In the genomic region with DNA sequence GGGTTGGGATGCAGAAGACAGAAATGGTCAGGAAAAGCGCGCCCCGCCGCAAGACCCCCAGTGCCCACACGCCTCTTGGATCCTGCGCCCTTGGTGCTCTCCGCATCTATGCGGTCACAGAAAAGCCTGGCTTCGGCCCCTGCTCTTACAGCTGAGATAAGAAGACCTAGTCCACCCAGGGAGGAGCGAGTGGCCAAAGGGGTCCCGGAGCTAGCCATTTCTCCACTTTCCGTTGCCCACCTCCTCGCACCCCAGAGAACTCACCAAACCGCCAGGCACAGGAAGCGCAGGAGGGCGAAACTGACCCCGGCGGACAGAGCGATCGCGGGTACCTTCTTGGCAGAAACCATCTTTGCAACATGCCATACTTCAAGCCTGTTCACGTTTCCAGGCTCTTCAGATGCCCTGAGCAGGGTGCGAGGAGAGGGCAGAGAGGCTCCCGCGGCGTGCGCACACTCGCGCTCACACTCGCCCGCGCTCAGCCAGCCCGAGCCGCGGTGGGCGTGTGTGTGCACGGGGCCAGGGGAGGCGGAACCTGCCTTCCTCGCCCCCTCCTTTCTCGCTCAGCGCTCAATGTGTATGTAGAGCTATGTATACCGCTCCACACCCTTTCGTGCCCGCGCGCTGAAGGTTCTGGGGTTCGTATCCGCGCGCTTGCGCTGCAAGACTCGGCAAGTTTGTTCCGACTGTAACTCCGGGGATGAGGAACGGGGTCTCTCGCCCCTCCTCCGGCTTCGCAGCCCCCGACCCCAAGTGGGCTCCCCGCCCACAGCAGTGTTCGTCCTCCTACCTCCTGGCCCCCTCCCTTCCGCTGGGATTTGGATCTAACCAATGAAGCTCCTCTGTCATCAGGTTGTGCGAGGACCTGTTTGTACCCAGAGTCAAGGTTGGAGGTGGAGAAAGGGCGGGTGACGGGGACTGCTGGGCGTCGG, we compare ENCODE assay signal across 11 cellular contexts. TPM values are rescaled to one million over a fixed set of nuclear protein-coding genes. Genes with fewer than 3 reads are reported as not detected.
DNase-seq lines count a peak whose midpoint lies in the region; ATAC-seq, FAIRE-seq and TF ChIP-seq lines count a peak whose summit lies in the region.
"Had no signal": no experiment of that assay in that cellular context is flagged by ENCODE, and none has a peak within 500 bp of the region (broad histone marks: within the 10 kb centered on the region; RNA-seq: fewer than 3 reads in every experiment).

A gene (minus strand): TSS at position 507 of the 932 bp plus-strand sequence. CDS start 157 bp downstream, at position 350.

- H3K9me3 ChIP-seq in GM12878 (replicated peaks; ENCODE audit: control insufficient read depth, insufficient read depth, low read length): no peaks in the 10 kb centered on the region
- no peaks in the 10 kb centered on the region for H3K9me3 ChIP-seq in kidney (ENCODE audit: control insufficient read depth in 1 of 2, low read length in 2 of 2)
- H3K9me3 ChIP-seq in tibial nerve: no peaks in the 10 kb centered on the region

- H3K27ac ChIP-seq in GM12878 (ENCODE audit: control insufficient read depth, insufficient read depth) (no peak within 1 kb of the TSS), kidney (ENCODE audit: low read depth in 2 of 2, low read length in 2 of 2) (no peak within 1 kb of the TSS), tibial nerve (no peak within 1 kb of the TSS)
- H3K27ac ChIP-seq: BLaER1 treated with 17β-estradiol and CSF1 and Interleukin-3, amounts not matched to agents 10 nM and 100 nM had no signal

- H3K79me2 ChIP-seq in GM12878 (ENCODE audit: control insufficient read depth, insufficient read depth, low read length): no peaks in the 10 kb centered on the region

- H3K36me3 Mint-ChIP-seq in activated CD4-positive, alpha-beta T cell treated with anti-CD3 and anti-CD28 coated beads for 36 hours (ENCODE audit: low read depth): no peaks in the 10 kb centered on the region

- H3K27me3 Mint-ChIP-seq in activated CD4-positive, alpha-beta T cell treated with anti-CD3 and anti-CD28 coated beads for 36 hours: peaks cover 42% of the 10 kb centered on the region

- no peaks in the 10 kb centered on the region for H3K9me3 Mint-ChIP-seq in activated CD4-positive, alpha-beta T cell treated with anti-CD3 and anti-CD28 coated beads for 36 hours (ENCODE audit: low read depth)

- FAIRE-seq in GM12878 (lab: Jason Lieb, UNC) (no peak), kidney (lab: Jason Lieb, UNC) (no peak)

- WGBS in GM12878 (ENCODE audit: insufficient coverage, insufficient replicate concordance, low lambda C conversion rate, missing lambda C conversion rate): 35% methylated on average over 49 of the region's 67 CpGs
- 2% methylated on average over 41 to 47 of the region's 67 CpGs for WGBS in tibial nerve, 2 donors

- no peak within 1 kb of the TSS for H3K9ac ChIP-seq in GM12878 (ENCODE audit: control insufficient read depth, insufficient read depth, low read length)
- H3K9ac ChIP-seq in kidney (ENCODE audit: low read length in 2 of 2): peak within 1 kb of the TSS in 1 of 2 donors; percentile 12
- H3K9ac ChIP-seq: BLaER1 treated with 17β-estradiol and CSF1 and Interleukin-3, amounts not matched to agents 10 nM and 100 nM had no signal

- H3K4me2 ChIP-seq in GM12878 (ENCODE audit: control insufficient read depth, insufficient read depth): peak within 1 kb of the TSS; percentile 1; the same call in 1 of the 2 replicates
- H3K4me2 ChIP-seq: BLaER1 treated with 17β-estradiol and CSF1 and Interleukin-3, amounts not matched to agents 10 nM and 100 nM had no signal

- TF ChIP-seq CTCF in GM12878 (IDR thresholded peaks at IDR 0.05 in 2 of 3, conservative IDR thresholded peaks at IDR 0.05 in 1 of 3; ENCODE audit: control insufficient read depth in 2 of 3, extremely low read depth in 1 of 3, insufficient read depth in 1 of 3, low read depth in 3 of 3, low read length in 3 of 3) (no peak), kidney (IDR thresholded peaks at IDR 0.05; ENCODE audit: borderline replicate concordance, extremely low read depth, insufficient read depth) (no peak), tibial nerve (IDR thresholded peaks at IDR 0.05) (no peak)

- peaks cover 12% of the 10 kb centered on the region for H3K4me1 Mint-ChIP-seq in activated CD4-positive, alpha-beta T cell treated with anti-CD3 and anti-CD28 coated beads for 36 hours

- peak within 1 kb of the TSS; percentile 15; the same call in 1 of the 2 replicates for H2AFZ ChIP-seq in GM12878 (ENCODE audit: control insufficient read depth, low read depth, low read length)

- H3K36me3 ChIP-seq in GM12878 (ENCODE audit: control insufficient read depth in 2 of 2, insufficient read depth in 2 of 2, low read length in 1 of 2) (no peaks in the 10 kb centered on the region), kidney (ENCODE audit: control insufficient read depth in 1 of 2, insufficient read depth in 2 of 2, low read length in 2 of 2) (no peaks in the 10 kb centered on the region), tibial nerve (no peaks in the 10 kb centered on the region)
- H3K36me3 ChIP-seq: BLaER1 treated with 17β-estradiol and CSF1 and Interleukin-3, amounts not matched to agents 10 nM and 100 nM had no signal

- H3K4me1 ChIP-seq in GM12878 (ENCODE audit: control insufficient read depth, insufficient read depth, low read length): no peaks in the 10 kb centered on the region
- no peaks in the 10 kb centered on the region for H3K4me1 ChIP-seq in kidney (ENCODE audit: control insufficient read depth in 1 of 2, insufficient read depth in 1 of 2, low read depth in 1 of 2, low read length in 2 of 2)
- peaks cover 0 to 21% (median 0%) of the 10 kb centered on the region in 4 donors for H3K4me1 ChIP-seq in tibial nerve
- H3K4me1 ChIP-seq: BLaER1 treated with 17β-estradiol and CSF1 and Interleukin-3, amounts not matched to agents 10 nM and 100 nM had no signal

- peak; percentile 12 for ATAC-seq in activated CD4-positive, alpha-beta T cell treated with anti-CD3 and anti-CD28 coated beads for 36 hours
- ATAC-seq in GM12878: peak; percentile 71
- no peak for ATAC-seq in HG02884 (IDR thresholded peaks at IDR 0.05; ENCODE audit: unreplicated experiment)
- no peak for ATAC-seq in GM21529 (IDR thresholded peaks at IDR 0.05; ENCODE audit: unreplicated experiment)

- SMC1A ChIA-PET in GM12878 (lab: Charles Lee; ENCODE audit: uncharacterized antibody, unreplicated experiment): interaction anchor here (1.3 to 15.2 kb wide), 8 partner anchors 13 to 60 kb away, joined by 3 to 132 read pairs (median 8); no protein-coding TSS in a partner anchor

- DNase-seq in activated CD4-positive, alpha-beta T cell treated with anti-CD3 and anti-CD28 coated beads for 36 hours: peak; percentile 7
- no peak for DNase-seq in activated CD4-positive, alpha-beta T cell treated with anti-CD3 and anti-CD28 coated beads for 1 hour
- DNase-seq in GM12878 (ENCODE audit: low read depth, low spot score) (no peak), kidney (peak; percentile 61), tibial nerve (ENCODE audit: low spot score in 2 of 2) (no peak), NCI-H187 (lab: John Stamatoyannopoulos, UW) (no peak)

- CTCF ChIA-PET in activated CD4-positive, alpha-beta T cell treated with anti-CD3 and anti-CD28 coated beads for 36 hours (lab: Charles Lee): no interaction called here
- CTCF ChIA-PET in GM12878 (lab: Yijun Ruan, JAX): interaction anchor here (1.2 to 1.5 kb wide), 3 partner anchors 12 to 129 kb away, joined by 3 to 4 read pairs (median 3); no protein-coding TSS in a partner anchor

- H3K27me3 ChIP-seq in GM12878 (replicated peaks in 1 of 2; ENCODE audit: control insufficient read depth in 2 of 2, insufficient read depth in 2 of 2, low read length in 1 of 2) (peaks cover 6 to 9% of the 10 kb centered on the region in 2 experiments), tibial nerve (peaks cover 0 to 34% of the 10 kb centered on the region in 2 donors)
- H3K27me3 ChIP-seq: BLaER1 treated with 17β-estradiol and CSF1 and Interleukin-3, amounts not matched to agents 10 nM and 100 nM had no signal

- TF ChIP-seq RAD21 in GM12878 (IDR thresholded peaks at IDR 0.05; ENCODE audit: insufficient read depth, low read depth, low read length): no peak

- RAD21 ChIA-PET in GM12878 (lab: Charles Lee; ENCODE audit: unreplicated experiment): interaction anchor here (0.9 to 3.0 kb wide), 7 partner anchors 11 to 56 kb away, joined by 3 to 14 read pairs (median 6); no protein-coding TSS in a partner anchor

- no peak within 1 kb of the TSS for H3K4me3 ChIP-seq in GM12878
- H3K4me3 ChIP-seq in kidney (ENCODE audit: low read length in 2 of 2): peak within 1 kb of the TSS; percentile 48 to 55
- H3K4me3 ChIP-seq in tibial nerve: peak within 1 kb of the TSS in 3 of 4 donors; percentile 7 to 37 (median 31)
- H3K4me3 ChIP-seq: BLaER1 treated with 17β-estradiol and CSF1 and Interleukin-3, amounts not matched to agents 10 nM and 100 nM had no signal

- no TSS peak for BruUV-seq in GM12878 (replicated peaks; lab: Mats Ljungman, UMichigan)

- intact Hi-C loops in activated CD4-positive, alpha-beta T cell treated with anti-CD3 and anti-CD28 coated beads for 36 hours (cut with DNase I, micrococcal nuclease): no loop called here
- intact Hi-C loops in GM12878 (cut with micrococcal nuclease; ENCODE audit: unreplicated experiment): no loop called here
- intact Hi-C loops in kidney (cut with DNase I): no loop called here

- TF ChIP-seq EP300 in GM12878 (IDR thresholded peaks at IDR 0.05; ENCODE audit: borderline replicate concordance in 1 of 2, control insufficient read depth in 1 of 2, low read depth in 2 of 2, low read length in 2 of 2) (no peak), tibial nerve (IDR thresholded peaks at IDR 0.05) (no peak)

- POLR2A ChIA-PET in activated CD4-positive, alpha-beta T cell treated with anti-CD3 and anti-CD28 coated beads for 36 hours (lab: Charles Lee): no interaction called here
- POLR2A ChIA-PET in GM12878 (lab: Charles Lee): interaction anchor here (0.7 to 2.4 kb wide), 5 partner anchors 11 to 17 kb away, joined by 3 to 10 read pairs (median 3); no protein-coding TSS in a partner anchor

- no peak within 1 kb of the TSS for H3K27ac Mint-ChIP-seq in activated CD4-positive, alpha-beta T cell treated with anti-CD3 and anti-CD28 coated beads for 36 hours

- TF ChIP-seq POLR2A in GM12878 (IDR thresholded peaks at IDR 0.05; ENCODE audit: low read depth, low read length): no peak
- no peak for TF ChIP-seq POLR2A in tibial nerve (IDR thresholded peaks at IDR 0.05)

- H3K4me3 Mint-ChIP-seq in activated CD4-positive, alpha-beta T cell treated with anti-CD3 and anti-CD28 coated beads for 36 hours: peak within 1 kb of the TSS; percentile 38

- in situ Hi-C loops in GM12878 (cut with MboI): no loop called here

- no peaks in the 10 kb centered on the region for H4K20me1 ChIP-seq in GM12878 (ENCODE audit: control insufficient read depth, insufficient read depth)
- H4K20me1 ChIP-seq: BLaER1 treated with 17β-estradiol and CSF1 and Interleukin-3, amounts not matched to agents 10 nM and 100 nM had no signal

RNA-seq across cellular contexts. Expression of the gene that starts here (rescaled TPM):
- not detected for total RNA-seq in activated CD4-positive, alpha-beta T cell treated with anti-CD3 and anti-CD28 coated beads for 36 hours
- total RNA-seq in GM12878 (2013; cell fraction: nucleolus; rRNA removed): 1.1 and 1.4 TPM in 2 replicates
- total RNA-seq in GM12878 (2014; rRNA removed) (0.65 and 1.1 TPM in 2 replicates), GM12878 (2014; rRNA removed; fragmentation: Illumina TruSeq; extraction: Trizol) (0.64 and 1.0 TPM in 2 replicates), GM12878 (2021) (1.1 and 1.4 TPM in 2 replicates), kidney (0.19 TPM), tibial nerve (under 1 TPM in 2 of 4 donors, not detected in 2; under 0.01 TPM)
- 0.21 TPM for polyA plus RNA-seq in GM12878 (2011; ENCODE audit: low read depth)
- polyA plus RNA-seq in GM12878 (2011; rRNA removed) (14.6 and 18.9 TPM in 2 replicates), GM12878 (2014; fragmentation: Illumina TruSeq; extraction: Trizol) (1.1 and 1.2 TPM in 2 replicates), GM12878 (2014; fragmentation: Nextera tagmentation; extraction: Ambion mirVana) (1 to 10 TPM; 1.3 to 2.4 TPM), GM12878 (2014; rRNA removed) (0.69 and 1.7 TPM in 2 replicates), GM12878 (2016; fragmentation: Nextera tagmentation; extraction: Ambion mirVana) (under 1 TPM; 0.86 to 0.87 TPM), kidney (ENCODE audit: insufficient read depth, low read depth, low replicate concordance) (0.17 TPM)
- polyA plus RNA-seq in GM12878 (2011; cell fraction: cytosol; rRNA removed): 8.7 and 11.4 TPM in 2 replicates
- polyA plus RNA-seq in GM12878 (2011; cell fraction: nucleus; rRNA removed): 12.5 and 13.5 TPM in 2 replicates
- 0.16 and 0.22 TPM in 2 replicates for polyA plus RNA-seq in GM12878 (2012)
- 19.2 and 21.1 TPM in 2 replicates for polyA minus RNA-seq in GM12878 (2011; rRNA and poly(A)+ RNA removed)
- 4.7 and 7.4 TPM in 2 replicates for polyA minus RNA-seq in GM12878 (2011; cell fraction: cytosol; rRNA and poly(A)+ RNA removed)
- polyA minus RNA-seq in GM12878 (2011; cell fraction: nucleus; rRNA and poly(A)+ RNA removed): 16.3 and 25.0 TPM in 2 replicates
- total RNA-seq: NCI-H460 had no signal
- polyA plus RNA-seq: urinary bladder had no signal

Comparison
In these comparisons a context has a peak if more than half of its experiments do, and no peak if none do; other contexts are left out.
1. Peak in DNase-seq and ATAC-seq in activated CD4-positive, alpha-beta T cell treated with anti-CD3 and anti-CD28 coated beads for 36 hours; RNA of the gene not detected or under 1 TPM.
2. Peak in DNase-seq and H3K4me3 ChIP-seq in kidney; RNA of the gene not detected or under 1 TPM.